ENCODE assay signal across 25 cellular contexts in genomic region chr2:157058161-157058560, GRCh38.
"Had no signal": no experiment of that assay in that cellular context is flagged by ENCODE, and none has a peak within 500 bp of the region (broad histone marks: within the 10 kb centered on the region; RNA-seq: fewer than 3 reads in every experiment).

No MANE protein-coding gene starts in this region.

- ATAC-seq: HepG2, K562, Panc1, PC-3, T-cell had no signal

- H3K4me3 ChIP-seq: K562, SK-N-MC had no signal

- H3K9me3 Mint-ChIP-seq: IgD-negative memory B cell; T-cell; T-helper 1 cell treated with Interleukin-12 subunit alpha and Interleukin-12 subunit beta and Interleukin-4 antibody, amounts not matched to agents 30 μg/mL and 1 μg/mL, for 36 hours had no signal

- DNase-seq: Kasumi-1; MM.1S; NCI-H1092 treated with DMSO at 0.1 percent for 48 hours; NCI-H1417 treated with DMSO at 0.1 percent for 48 hours; NCI-H146; NCI-H1694 treated with DMSO at 0.1 percent for 48 hours; NCI-H1930; NCI-H2081; NCI-H2227 treated with DMSO at 0.1 percent for 48 hours; NCI-H524; NCI-H526 treated with DMSO at 0.1 percent for 48 hours; NCI-H748 treated with DMSO at 0.1 percent for 48 hours; NK-92 treated with Interleukin-12 subunit alpha and Interleukin-12 subunit beta, amount 100 ng/mL, for 24 hours; PC-3; SHP77; SW 1271; T-cell had no signal

- H3K36me3 Mint-ChIP-seq: IgD-negative memory B cell, T-cell had no signal

- H3K4me1 Mint-ChIP-seq: IgD-negative memory B cell, T-cell had no signal

- H3K4me3 Mint-ChIP-seq: IgD-negative memory B cell; T-cell; T-helper 1 cell treated with Interleukin-12 subunit alpha and Interleukin-12 subunit beta and Interleukin-4 antibody, amounts not matched to agents 30 μg/mL and 1 μg/mL, for 36 hours had no signal

- H3K27ac Mint-ChIP-seq: IgD-negative memory B cell; T-cell; T-helper 1 cell treated with Interleukin-12 subunit alpha and Interleukin-12 subunit beta and Interleukin-4 antibody, amounts not matched to agents 30 μg/mL and 1 μg/mL, for 36 hours had no signal

- H3K27ac ChIP-seq: KMS-11, RWPE1, SK-N-MC had no signal
